In genomic region chr12:16606201-16606849, GRCh38 we compare ENCODE assay signal across 8 cellular contexts. TPM values are rescaled to one million over a fixed set of nuclear protein-coding genes. Genes with fewer than 3 reads are reported as not detected.
DNase-seq lines count a peak whose midpoint lies in the region; ATAC-seq and TF ChIP-seq lines count a peak whose summit lies in the region.

No MANE protein-coding gene starts in this region.

- H3K27me3 ChIP-seq in endodermal cell (ENCODE audit: control insufficient read depth, insufficient read depth, low read length, poor library complexity, severe bottlenecking): peaks cover 85% of the 10 kb centered on the region

- H3K4me1 ChIP-seq in endodermal cell (ENCODE audit: control insufficient read depth, insufficient read depth, low read length): peaks cover 5% of the 10 kb centered on the region

- peaks cover 96% of the 10 kb centered on the region for H3K27me3 Mint-ChIP-seq in endodermal cell (ENCODE audit: insufficient read depth)

- no peaks in the 10 kb centered on the region for H3K9me3 Mint-ChIP-seq in endodermal cell

- H3K4me3 ChIP-seq in endodermal cell (ENCODE audit: low read length): peak overlapping the region; percentile 85

- peaks cover 64% of the 10 kb centered on the region for H3K4me1 Mint-ChIP-seq in endodermal cell

- TF ChIP-seq CTCF in endodermal cell (conservative IDR thresholded peaks at IDR 0.05): peak; percentile 26

- peak; percentile 42 for ATAC-seq in HG02588 (IDR thresholded peaks at IDR 0.05; ENCODE audit: unreplicated experiment)
- no peak for ATAC-seq in HG03342 (IDR thresholded peaks at IDR 0.05; ENCODE audit: unreplicated experiment)

- no peaks in the 10 kb centered on the region for H3K36me3 ChIP-seq in endodermal cell (ENCODE audit: control insufficient read depth, insufficient read depth, low read length)

- peak overlapping the region; percentile 38 for H3K9ac ChIP-seq in endodermal cell (ENCODE audit: extremely low read depth, low read length, poor library complexity, severe bottlenecking)

- peak; percentile 61 for DNase-seq in ELF-1 (ENCODE audit: low read depth, low spot score)
- DNase-seq in NCI-H524 treated with DMSO at 0.1 percent for 48 hours (lab: John Stamatoyannopoulos, UW): peak; percentile 37
- peak; percentile 90 for DNase-seq in endodermal cell
- DNase-seq in middle frontal gyrus (ENCODE audit: extremely low spot score, low spot score): peak; percentile 33
- DNase-seq in RPMI8226: no peak
- no peak for DNase-seq in activated CD4-positive, alpha-beta T cell treated with anti-CD3 and anti-CD28 coated beads for 48 hours

- peak overlapping the region; percentile 59 for H3K27ac ChIP-seq in endodermal cell (ENCODE audit: low read depth, low read length)

- peak overlapping the region; percentile 56 for H3K4me3 Mint-ChIP-seq in endodermal cell

- H3K36me3 Mint-ChIP-seq in endodermal cell (ENCODE audit: low read depth): no peaks in the 10 kb centered on the region

- 0 to 1% methylated on average over 9 to 26 of the region's 26 CpGs for WGBS in endodermal cell (ENCODE audit: insufficient coverage in 1 of 2, insufficient read length in 1 of 2), 2 experiments

- H3K9me3 ChIP-seq in endodermal cell (ENCODE audit: control insufficient read depth, low read length): no peaks in the 10 kb centered on the region

- H3K27ac Mint-ChIP-seq in endodermal cell: no peak overlapping the region

RNA-seq across cellular contexts. Expression of gene LMO3, which starts 0.4 kb away (rescaled TPM):
- total RNA-seq in endodermal cell: 1 to 10 TPM in 1 of 2 donors, under 1 TPM in 1; 0.77 to 3.2 TPM
- polyA plus RNA-seq in endodermal cell (2013, experiment 1 of 2): 20.4 TPM
- polyA plus RNA-seq in endodermal cell (2013, experiment 2 of 2): 19.0 TPM

Comparison
In these comparisons a context has a peak if more than half of its experiments do, and no peak if none do; other contexts are left out.
1. DNase-seq: peak in ELF-1 (single experiment), NCI-H524 treated with DMSO at 0.1 percent for 48 hours (single experiment), endodermal cell (single experiment) and middle frontal gyrus (single experiment); none in RPMI8226 (single experiment) and activated CD4-positive, alpha-beta T cell treated with anti-CD3 and anti-CD28 coated beads for 48 hours (single experiment).